15 cellular contexts compared by ENCODE assay signal in the genomic region with DNA sequence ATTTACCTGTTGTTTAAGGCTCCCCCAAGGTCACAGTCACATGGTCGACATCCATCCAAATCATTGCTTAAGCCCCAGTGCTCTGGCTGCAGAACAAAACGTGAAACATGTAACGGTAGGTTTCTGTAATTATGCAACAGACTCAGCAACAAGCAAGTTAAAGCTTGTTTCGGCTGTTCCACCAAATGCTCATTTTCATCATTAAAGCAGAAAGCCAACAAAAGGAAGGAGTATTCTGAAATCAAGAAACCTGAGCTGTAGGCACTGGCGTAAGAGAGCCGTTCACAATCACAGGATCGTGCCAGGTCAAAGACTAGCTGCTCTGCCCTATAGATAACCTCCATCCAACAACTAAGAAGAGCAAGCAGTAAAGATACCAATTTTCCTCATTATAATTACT. TPM values are rescaled to one million over a fixed set of nuclear protein-coding genes. Genes with fewer than 3 reads are reported as not detected.
DNase-seq lines count a peak whose midpoint lies in the region; ATAC-seq and TF ChIP-seq lines count a peak whose summit lies in the region.
"Had no signal": no experiment of that assay in that cellular context is flagged by ENCODE, and none has a peak within 500 bp of the region (broad histone marks: within the 10 kb centered on the region; RNA-seq: fewer than 3 reads in every experiment).

No MANE protein-coding gene starts in this region.

- peak overlapping the region; percentile 43 for H3K4me3 Mint-ChIP-seq in MCF 10A (ENCODE audit: unreplicated experiment)
- no peak overlapping the region for H3K4me3 Mint-ChIP-seq in activated CD4-positive, alpha-beta memory T cell treated with anti-CD3 and anti-CD28 coated beads for 36 hours
- H3K4me3 Mint-ChIP-seq: T-cell had no signal

- H3K27me3 Mint-ChIP-seq in MCF 10A (ENCODE audit: insufficient read depth, unreplicated experiment), result no peaks in the 10 kb centered on the region
- H3K27me3 Mint-ChIP-seq in activated CD4-positive, alpha-beta memory T cell treated with anti-CD3 and anti-CD28 coated beads for 36 hours, result peaks cover 9% of the 10 kb centered on the region

- no peaks in the 10 kb centered on the region for H3K27me3 ChIP-seq in gastrocnemius medialis
- H3K27me3 ChIP-seq: BE2C had no signal

- peak; percentile 77 for DNase-seq in NCI-H1694 (lab: John Stamatoyannopoulos, UW)
- peak; percentile 95 for DNase-seq in MCF 10A (ENCODE audit: unreplicated experiment)
- DNase-seq in left ventricle myocardium superior, result no peak
- peak in 1 of 2 donors; percentile 48 for DNase-seq in gastrocnemius medialis
- no peak for DNase-seq in NCI-H82 (lab: John Stamatoyannopoulos, UW)
- DNase-seq in activated CD4-positive, alpha-beta memory T cell treated with anti-CD3 and anti-CD28 coated beads for 36 hours, result no peak
- no peak for DNase-seq in NCI-H146 treated with DMSO at 0.1 percent for 48 hours (lab: John Stamatoyannopoulos, UW; ENCODE audit: unreplicated experiment)
- DNase-seq: activated T-cell treated with anti-CD3 and anti-CD28 coated beads, Interleukin-2, amount 50 U/mL, for 1 hour; BE2C; DMS79 treated with DMSO at 0.1 percent for 48 hours; head of caudate nucleus; KG1; NCI-H2029 treated with DMSO at 0.1 percent for 48 hours; T-cell had no signal

- CTCF ChIA-PET in MCF 10A (lab: Yijun Ruan, JAX), result interaction anchor here (0.6 to 2.2 kb wide), 9 partner anchors 9 to 174 kb away, joined by 3 to 8 read pairs (median 4); no protein-coding TSS in a partner anchor
- CTCF ChIA-PET in activated CD4-positive, alpha-beta memory T cell treated with anti-CD3 and anti-CD28 coated beads for 36 hours (lab: Charles Lee), result no interaction called here

- H3K27ac ChIP-seq in gastrocnemius medialis, result peak overlapping the region; percentile 49 to 61 (median 54)

- POLR2A ChIA-PET in MCF 10A (lab: Yijun Ruan, JAX), result interaction anchor here (0.8 to 13.1 kb wide), 35 partner anchors 9 to 805 kb away, joined by 3 to 337 read pairs (median 5); a partner anchor contains a TSS
- POLR2A ChIA-PET in activated CD4-positive, alpha-beta memory T cell treated with anti-CD3 and anti-CD28 coated beads for 36 hours (lab: Charles Lee), result no interaction called here

- TF ChIP-seq CTCF in MCF 10A (IDR thresholded peaks at IDR 0.05; ENCODE audit: unreplicated experiment) (no peak), gastrocnemius medialis (IDR thresholded peaks at IDR 0.05 in 4 of 5, conservative IDR thresholded peaks at IDR 0.05 in 1 of 5) (no peak)

- in situ Hi-C loops in gastrocnemius medialis (cut with MboI; ENCODE audit: low sequenced_read_pairs in 4 of 4), result no loop called here

- intact Hi-C loops in MCF 10A (cut with micrococcal nuclease) (no loop called here), left ventricle myocardium superior (cut with micrococcal nuclease) (no loop called here), gastrocnemius medialis (cut with DNase I; ENCODE audit: low total_unique reads) (loop anchor here (10.0 kb wide), 1 partner anchor 78 kb away; a partner anchor contains a TSS)
- intact Hi-C loops in activated CD4-positive, alpha-beta memory T cell treated with anti-CD3 and anti-CD28 coated beads for 36 hours (cut with micrococcal nuclease), result no loop called here

- peak; percentile 25 for ATAC-seq in left ventricle myocardium superior
- peak; percentile 37 to 55 for ATAC-seq in gastrocnemius medialis
- ATAC-seq in GM18867 (IDR thresholded peaks at IDR 0.05; ENCODE audit: unreplicated experiment), result no peak
- ATAC-seq: T-cell had no signal

- peaks cover 11 to 23% of the 10 kb centered on the region in 2 donors for H3K4me1 ChIP-seq in gastrocnemius medialis
- H3K4me1 ChIP-seq: BE2C had no signal

- peak overlapping the region; percentile 88 for H3K27ac Mint-ChIP-seq in MCF 10A (ENCODE audit: low read depth, unreplicated experiment)
- H3K27ac Mint-ChIP-seq in activated CD4-positive, alpha-beta memory T cell treated with anti-CD3 and anti-CD28 coated beads for 36 hours, result no peak overlapping the region
- H3K27ac Mint-ChIP-seq: T-cell had no signal

- H3K36me3 ChIP-seq in gastrocnemius medialis, result no peaks in the 10 kb centered on the region

- no peak for TF ChIP-seq POLR2A in gastrocnemius medialis (IDR thresholded peaks at IDR 0.05)

- H3K9me3 Mint-ChIP-seq in MCF 10A (ENCODE audit: unreplicated experiment), result no peaks in the 10 kb centered on the region
- H3K9me3 Mint-ChIP-seq in activated CD4-positive, alpha-beta memory T cell treated with anti-CD3 and anti-CD28 coated beads for 36 hours, result no peaks in the 10 kb centered on the region
- H3K9me3 Mint-ChIP-seq: T-cell had no signal

- H3K4me3 ChIP-seq in gastrocnemius medialis, result no peak overlapping the region

- H3K36me3 Mint-ChIP-seq in MCF 10A (ENCODE audit: insufficient read depth, unreplicated experiment), result peaks cover 71% of the 10 kb centered on the region
- H3K36me3 Mint-ChIP-seq in activated CD4-positive, alpha-beta memory T cell treated with anti-CD3 and anti-CD28 coated beads for 36 hours, result no peaks in the 10 kb centered on the region
- H3K36me3 Mint-ChIP-seq: T-cell had no signal

- no TSS peak for BruUV-seq in MCF 10A (replicated peaks; lab: Mats Ljungman, UMichigan)

- peaks cover 36% of the 10 kb centered on the region for H3K4me1 Mint-ChIP-seq in MCF 10A (ENCODE audit: insufficient read depth, unreplicated experiment)
- no peaks in the 10 kb centered on the region for H3K4me1 Mint-ChIP-seq in activated CD4-positive, alpha-beta memory T cell treated with anti-CD3 and anti-CD28 coated beads for 36 hours (ENCODE audit: low read depth)
- H3K4me1 Mint-ChIP-seq: T-cell had no signal

- no peaks in the 10 kb centered on the region for H3K9me3 ChIP-seq in gastrocnemius medialis
- H3K9me3 ChIP-seq: BE2C had no signal

RNA-seq across cellular contexts. Expression of a gene that starts 30.0 kb away (rescaled TPM):
- total RNA-seq in MCF 10A (2022), result 199 and 275 TPM in 2 replicates
- total RNA-seq in left ventricle myocardium superior, result 56.1 TPM
- total RNA-seq in gastrocnemius medialis, result 10 to 100 TPM; 14.5 to 56.6 (median 29.8) TPM
- total RNA-seq in activated CD4-positive, alpha-beta memory T cell treated with anti-CD3 and anti-CD28 coated beads for 36 hours, result not detected

Comparison
In these comparisons a context has a peak if more than half of its experiments do, and no peak if none do; other contexts are left out.
1. DNase-seq: peak in NCI-H1694 (single experiment) and MCF 10A (single experiment); none in left ventricle myocardium superior (single experiment), NCI-H82 (single experiment), activated CD4-positive, alpha-beta memory T cell treated with anti-CD3 and anti-CD28 coated beads for 36 hours (single experiment) and NCI-H146 treated with DMSO at 0.1 percent for 48 hours (single experiment).
2. RNA of a gene that starts 30.0 kb away (total RNA-seq): 199 to 275 TPM in MCF 10A, 56.1 TPM in left ventricle myocardium superior (single experiment) and 14.5 to 56.6 TPM in gastrocnemius medialis; not detected in activated CD4-positive, alpha-beta memory T cell treated with anti-CD3 and anti-CD28 coated beads for 36 hours; every median in the first group is over 10 times any median in the second.